Comparison of ENCODE assay signal across 8 cellular contexts in the genomic region with DNA sequence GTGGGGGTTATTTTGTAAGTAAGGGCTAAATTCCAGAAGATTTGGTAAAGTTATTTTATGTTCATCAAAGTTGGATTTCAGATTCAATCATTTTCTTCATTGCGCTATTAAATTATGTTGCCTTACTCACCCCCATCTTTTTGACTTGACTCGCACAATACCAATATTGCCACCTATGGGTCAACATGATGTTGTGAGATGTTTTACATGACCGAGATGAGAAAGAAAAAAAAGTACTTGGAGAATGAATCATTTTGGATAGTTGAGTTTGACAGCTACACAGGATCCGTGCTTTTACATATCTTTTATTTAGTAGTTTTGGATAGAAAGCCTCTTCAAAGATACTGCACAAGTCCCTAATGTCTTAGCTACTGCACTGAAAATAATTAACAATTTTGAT.
DNase-seq lines count a peak whose midpoint lies in the region; ATAC-seq and TF ChIP-seq lines count a peak whose summit lies in the region.

No MANE protein-coding gene starts in this region.

- ATAC-seq in HG03175 (IDR thresholded peaks at IDR 0.05; ENCODE audit: unreplicated experiment) = no peak

- no peak overlapping the region for H3K4me3 ChIP-seq in skeletal muscle cell (ENCODE audit: low read depth, low read length)

- DNase-seq in NCI-H524 (lab: John Stamatoyannopoulos, UW) (peak; percentile 0 to 13), NCI-H524 treated with DMSO at 0.1 percent for 48 hours (lab: John Stamatoyannopoulos, UW) (no peak), NCI-H1092 (lab: John Stamatoyannopoulos, UW) (peak; percentile 4), endothelial cell (ENCODE audit: low spot score) (no peak), skeletal muscle cell (ENCODE audit: low read depth) (peak; percentile 40), SHP77 treated with DMSO at 0.1 percent for 48 hours (lab: John Stamatoyannopoulos, UW) (no peak), UCSD-AML1 (lab: John Stamatoyannopoulos, UW; ENCODE audit: unreplicated experiment) (no peak)

- peak; percentile 42 for TF ChIP-seq CTCF in endothelial cell (IDR thresholded peaks at IDR 0.05; ENCODE audit: unreplicated experiment)

- no peak overlapping the region for H3K27ac Mint-ChIP-seq in endothelial cell (ENCODE audit: unreplicated experiment)

- peaks cover 9% of the 10 kb centered on the region for H3K4me1 Mint-ChIP-seq in endothelial cell (ENCODE audit: unreplicated experiment)

- H3K4me3 Mint-ChIP-seq in endothelial cell (ENCODE audit: unreplicated experiment) = no peak overlapping the region

- H3K27me3 Mint-ChIP-seq in endothelial cell (ENCODE audit: unreplicated experiment) = no peaks in the 10 kb centered on the region

- no peaks in the 10 kb centered on the region for H3K9me3 Mint-ChIP-seq in endothelial cell (ENCODE audit: unreplicated experiment)

- no peaks in the 10 kb centered on the region for H3K36me3 Mint-ChIP-seq in endothelial cell (ENCODE audit: low read depth, unreplicated experiment)

Comparison
In these comparisons a context has a peak if more than half of its experiments do, and no peak if none do; other contexts are left out.
1. DNase-seq: peak in NCI-H524 (2 of 2), NCI-H1092 (single experiment) and skeletal muscle cell (single experiment); none in NCI-H524 treated with DMSO at 0.1 percent for 48 hours (single experiment), endothelial cell (single experiment), SHP77 treated with DMSO at 0.1 percent for 48 hours (single experiment) and UCSD-AML1 (single experiment).